In genomic region chr12:96883571-96883970, GRCh38 we compare ENCODE assay signal across 16 cellular contexts.
"Had no signal": no experiment of that assay in that cellular context is flagged by ENCODE, and none has a peak within 500 bp of the region (broad histone marks: within the 10 kb centered on the region; RNA-seq: fewer than 3 reads in every experiment).

No MANE protein-coding gene starts in this region.

- H3K9me3 ChIP-seq: lower lobe of right lung, tibial artery had no signal

- H2AFZ ChIP-seq: hepatocyte had no signal

- H3K36me3 ChIP-seq: lower lobe of right lung, tibial artery, WERI-Rb-1 had no signal

- H3K4me1 ChIP-seq: lower lobe of right lung, tibial artery had no signal

- H3K27me3 ChIP-seq: hepatocyte, tibial artery had no signal

- H3K4me3 ChIP-seq: hepatocyte, lower lobe of right lung, tibial artery had no signal

- H3K79me2 ChIP-seq: hepatocyte had no signal

- DNase-seq: activated CD4-positive, alpha-beta memory T cell treated with anti-CD3 and anti-CD28 coated beads for 36 hours; activated naive CD4-positive, alpha-beta T cell treated with Interleukin-2 at 50 U/mL for 16 hours; activated T-cell treated with anti-CD3 and anti-CD28 coated beads for 4 hours; anterior cingulate cortex; cortex of kidney; effector CD4-positive, alpha-beta T cell; islet precursor cell; left colon; lower lobe of right lung; posterior cingulate gyrus; stimulated activated naive CD8-positive, alpha-beta T cell treated with anti-CD3 and anti-CD28 coated beads, Interleukin-15, Interleukin-2, amounts not matched to agents 100 U/mL and 50 U/mL, for 24 hours; substantia nigra; T-helper 2 cell; tibial artery; WERI-Rb-1 had no signal

- H3K4me2 ChIP-seq: hepatocyte had no signal

- H3K27ac ChIP-seq: hepatocyte, lower lobe of right lung, tibial artery, WERI-Rb-1 had no signal
